ENCODE assay signal across 13 cellular contexts in the genomic region with DNA sequence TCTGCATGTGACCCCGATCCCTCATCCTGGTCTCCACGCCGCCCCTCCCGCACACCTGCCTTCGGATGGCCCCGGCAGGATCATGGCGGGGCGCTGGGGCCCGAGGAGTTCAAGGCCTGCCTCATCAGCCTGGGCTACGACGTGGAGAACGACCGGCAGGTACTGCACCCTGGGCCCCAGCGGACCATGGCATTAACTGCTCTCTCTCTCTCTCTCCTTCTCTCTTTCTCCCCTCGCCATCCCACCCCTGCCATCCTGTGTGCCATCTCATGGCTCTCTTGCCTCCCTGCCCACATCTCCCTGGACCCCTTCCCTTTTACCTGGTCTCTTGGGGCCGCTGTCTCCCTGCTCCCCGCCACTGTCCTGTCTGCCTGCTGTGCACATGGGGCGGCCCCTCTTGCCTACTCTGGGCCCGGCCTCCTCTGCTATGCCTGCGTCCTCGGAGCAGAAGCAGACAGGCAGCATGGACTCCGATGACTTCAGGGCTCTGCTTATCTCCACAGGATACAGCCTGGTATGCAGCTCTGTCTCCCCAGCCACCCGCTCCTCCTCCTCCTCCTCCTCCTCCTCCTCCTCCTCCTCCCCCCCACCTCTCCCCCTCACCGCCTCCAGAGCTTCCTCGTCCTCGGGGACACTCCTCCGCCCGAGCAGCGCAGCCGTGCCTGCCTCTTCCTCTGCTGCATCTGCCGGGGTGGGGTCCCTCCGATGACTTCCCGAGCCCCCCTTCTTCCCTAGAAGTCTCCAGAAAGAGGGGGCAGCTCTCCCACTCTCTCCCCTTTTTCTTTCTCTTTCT. TPM values are rescaled to one million over a fixed set of nuclear protein-coding genes. Genes with fewer than 3 reads are reported as not detected.
DNase-seq lines count a peak whose midpoint lies in the region; ATAC-seq, FAIRE-seq and TF ChIP-seq lines count a peak whose summit lies in the region.
"Had no signal": no experiment of that assay in that cellular context is flagged by ENCODE, and none has a peak within 500 bp of the region (broad histone marks: within the 10 kb centered on the region; RNA-seq: fewer than 3 reads in every experiment).

No MANE protein-coding gene starts in this region.

- no peaks in the 10 kb centered on the region for H3K4me1 ChIP-seq in Caco-2
- H3K4me1 ChIP-seq in K562 (replicated peaks in 1 of 2; ENCODE audit: control insufficient read depth in 2 of 2, insufficient read depth in 2 of 2, low read length in 2 of 2), result peaks cover 11 to 50% of the 10 kb centered on the region in 2 experiments
- H3K4me1 ChIP-seq in prostate gland (replicated peaks), result no peaks in the 10 kb centered on the region
- H3K4me1 ChIP-seq in naive thymus-derived CD4-positive, alpha-beta T cell (ENCODE audit: control insufficient read depth in 2 of 2, insufficient read depth in 2 of 2, low read length in 2 of 2), result no peaks in the 10 kb centered on the region
- H3K4me1 ChIP-seq: BE2C had no signal

- no peaks in the 10 kb centered on the region for H3K79me2 ChIP-seq in K562 (ENCODE audit: control insufficient read depth, insufficient read depth, low read length)

- no peak for TF ChIP-seq CTCF in Caco-2 (IDR thresholded peaks at IDR 0.05; ENCODE audit: insufficient read depth in 1 of 2, low read depth in 1 of 2, low read length in 1 of 2, severe bottlenecking in 1 of 2, unreplicated experiment in 1 of 2)
- TF ChIP-seq CTCF in K562 (IDR thresholded peaks at IDR 0.05 in 2 of 3, conservative IDR thresholded peaks at IDR 0.05 in 1 of 3; ENCODE audit: insufficient read depth in 2 of 3, low read depth in 1 of 3, low read length in 3 of 3), result no peak
- TF ChIP-seq CTCF in prostate gland (IDR thresholded peaks at IDR 0.05), result no peak

- TF ChIP-seq POLR2A in K562 (conservative IDR thresholded peaks at IDR 0.05) (0 out of 2 replicates have a peak, but pooled peaks have one; percentile 33), prostate gland (IDR thresholded peaks at IDR 0.05) (no peak)

- H3K27me3 Mint-ChIP-seq in Caco-2 (ENCODE audit: insufficient read depth, unreplicated experiment), result no peaks in the 10 kb centered on the region
- peaks cover 7 to 23% (median 18%) of the 10 kb centered on the region in 3 donors for H3K27me3 Mint-ChIP-seq in immature natural killer cell (ENCODE audit: low read depth in 3 of 3)
- H3K27me3 Mint-ChIP-seq in naive thymus-derived CD4-positive, alpha-beta T cell, result no peaks in the 10 kb centered on the region
- H3K27me3 Mint-ChIP-seq: T-helper 17 cell had no signal

- H3K9me3 Mint-ChIP-seq in Caco-2 (ENCODE audit: unreplicated experiment) (no peaks in the 10 kb centered on the region), immature natural killer cell (no peaks in the 10 kb centered on the region)
- H3K9me3 Mint-ChIP-seq in naive thymus-derived CD4-positive, alpha-beta T cell, result no peaks in the 10 kb centered on the region

- no peak overlapping the region for H3K4me3 ChIP-seq in Caco-2 (ENCODE audit: low read depth, low read length)
- H3K4me3 ChIP-seq in K562, result no peak overlapping the region
- no peak overlapping the region for H3K4me3 ChIP-seq in prostate gland
- no peak overlapping the region for H3K4me3 ChIP-seq in naive thymus-derived CD4-positive, alpha-beta T cell (ENCODE audit: low read length)

- no peak for TF ChIP-seq RAD21 in K562 (CRISPR knock-in tag; conservative IDR thresholded peaks at IDR 0.05 in 1 of 2, IDR thresholded peaks at IDR 0.05 in 1 of 2)

- no peak overlapping the region for H2AFZ ChIP-seq in K562 (ENCODE audit: low read depth, low read length)

- in situ Hi-C loops in K562 (cut with MboI), result no loop called here

- FAIRE-seq in K562 (lab: Jason Lieb, UNC), result peak; percentile 83

- H3K27me3 ChIP-seq in Caco-2 (replicated peaks; ENCODE audit: control insufficient read depth, insufficient read depth, low read length), result no peaks in the 10 kb centered on the region
- H3K27me3 ChIP-seq in K562 (ENCODE audit: control insufficient read depth in 2 of 2, insufficient read depth in 2 of 2, low read length in 2 of 2), result no peaks in the 10 kb centered on the region
- no peaks in the 10 kb centered on the region for H3K27me3 ChIP-seq in prostate gland (replicated peaks; ENCODE audit: insufficient read depth)
- no peaks in the 10 kb centered on the region for H3K27me3 ChIP-seq in naive thymus-derived CD4-positive, alpha-beta T cell (ENCODE audit: control insufficient read depth in 2 of 2, insufficient read depth in 2 of 2, low read length in 2 of 2)
- H3K27me3 ChIP-seq: BE2C had no signal

- peak overlapping the region; percentile 16 for H3K4me2 ChIP-seq in K562 (ENCODE audit: insufficient read depth, low read length)

- WGBS in K562 (ENCODE audit: insufficient coverage, low coverage, missing lambda C conversion rate), result 60% methylated on average over 25 of the region's 33 CpGs
- WGBS in prostate gland, result 77% methylated on average over 33 of the region's 33 CpGs

- peak overlapping the region; percentile 4 for H3K27ac Mint-ChIP-seq in Caco-2 (ENCODE audit: unreplicated experiment)
- peak overlapping the region; percentile 17 to 96 (median 76) for H3K27ac Mint-ChIP-seq in immature natural killer cell
- peak overlapping the region in 1 of 9 donors; percentile 49 for H3K27ac Mint-ChIP-seq in naive thymus-derived CD4-positive, alpha-beta T cell
- H3K27ac Mint-ChIP-seq: T-helper 17 cell had no signal

- BruUV-seq in Caco-2 (replicated peaks; lab: Mats Ljungman, UMichigan) (no TSS peak), K562 (replicated peaks; lab: Mats Ljungman, UMichigan) (no TSS peak)

- peaks cover 9% of the 10 kb centered on the region for H3K36me3 ChIP-seq in Caco-2 (ENCODE audit: control insufficient read depth, insufficient read depth, low read length)
- H3K36me3 ChIP-seq in K562 (ENCODE audit: control insufficient read depth, insufficient read depth, low read length), result peaks cover 85% of the 10 kb centered on the region; the same call in 2 of the 3 replicates
- peaks cover 36 to 56% of the 10 kb centered on the region in 2 donors for H3K36me3 ChIP-seq in prostate gland
- H3K36me3 ChIP-seq in naive thymus-derived CD4-positive, alpha-beta T cell (ENCODE audit: control insufficient read depth in 2 of 3, insufficient read depth in 3 of 3, low read length in 3 of 3), result peaks cover 0 to 38% (median 0%) of the 10 kb centered on the region in 3 experiments

- no peaks in the 10 kb centered on the region for H3K9me3 ChIP-seq in Caco-2
- no peaks in the 10 kb centered on the region for H3K9me3 ChIP-seq in K562 (replicated peaks; ENCODE audit: control insufficient read depth, insufficient read depth, low read depth, low read length)
- no peaks in the 10 kb centered on the region for H3K9me3 ChIP-seq in prostate gland
- H3K9me3 ChIP-seq in naive thymus-derived CD4-positive, alpha-beta T cell (ENCODE audit: control insufficient read depth in 2 of 3, low read length in 3 of 3), result no peaks in the 10 kb centered on the region
- H3K9me3 ChIP-seq: BE2C had no signal

- peak overlapping the region in 1 of 2 experiments; percentile 84; a peak in 2 of 4 replicates for H3K9ac ChIP-seq in K562 (ENCODE audit: insufficient read depth in 1 of 2, low read depth in 2 of 2, low read length in 2 of 2)

- H3K9me1 ChIP-seq in K562 (ENCODE audit: control insufficient read depth, insufficient read depth, low read length), result no peaks in the 10 kb centered on the region

- CTCF ChIA-PET in Caco-2 (lab: Charles Lee), result interaction anchor here (0.7 kb wide), 1 partner anchor 202 kb away, joined by 4 read pairs; no protein-coding TSS in a partner anchor
- CTCF ChIA-PET in K562 (lab: Yijun Ruan, JAX; ENCODE audit: low intra/inter-chr PET ratio), result interaction anchor here (2.9 kb wide), 1 partner anchor 202 kb away, joined by 12 read pairs; the partner anchor contains the start of genes MRPS12 and SARS2
- CTCF ChIA-PET in naive thymus-derived CD4-positive, alpha-beta T cell (lab: Charles Lee), result no interaction called here

- H4K20me1 ChIP-seq in K562 (replicated peaks; ENCODE audit: control insufficient read depth, insufficient read depth, low read length), result 0 out of 2 replicates have a peak, but pooled peaks cover 3% of the 10 kb centered on the region

- no peak for DNase-seq in Caco-2
- DNase-seq in K562 (ENCODE audit: extremely low read depth in 1 of 4, low spot score in 3 of 4), result peak; percentile 69 to 89 (median 80)
- DNase-seq in immature natural killer cell, result no peak
- peak; percentile 5 for DNase-seq in prostate gland (ENCODE audit: low spot score)
- no peak for DNase-seq in naive thymus-derived CD4-positive, alpha-beta T cell
- DNase-seq: BE2C; central memory CD4-positive, alpha-beta T cell; foreskin melanocyte; NCI-H1105 treated with DMSO at 0.1 percent for 48 hours; T-helper 17 cell had no signal

- peaks cover 27% of the 10 kb centered on the region for H3K4me1 Mint-ChIP-seq in Caco-2 (ENCODE audit: low read depth, unreplicated experiment)
- peaks cover 58 to 61% of the 10 kb centered on the region in 2 donors for H3K4me1 Mint-ChIP-seq in immature natural killer cell
- peaks cover 0 to 24% (median 5%) of the 10 kb centered on the region in 7 donors for H3K4me1 Mint-ChIP-seq in naive thymus-derived CD4-positive, alpha-beta T cell

- H3K36me3 Mint-ChIP-seq in Caco-2 (ENCODE audit: insufficient read depth, unreplicated experiment), result peaks cover 100% of the 10 kb centered on the region
- peaks cover 4 to 21% (median 9%) of the 10 kb centered on the region in 3 donors for H3K36me3 Mint-ChIP-seq in immature natural killer cell
- H3K36me3 Mint-ChIP-seq in naive thymus-derived CD4-positive, alpha-beta T cell, result peaks cover 0 to 14% (median 0%) of the 10 kb centered on the region in 5 donors

- POLR2A ChIA-PET in Caco-2 (lab: Charles Lee), result interaction anchor here (0.5 kb wide), 1 partner anchor 42 kb away, joined by 9 read pairs; no protein-coding TSS in a partner anchor
- POLR2A ChIA-PET in K562 (lab: Yijun Ruan, JAX), result no interaction called here
- POLR2A ChIA-PET in naive thymus-derived CD4-positive, alpha-beta T cell (lab: Charles Lee), result no interaction called here

- H3K4me3 Mint-ChIP-seq in Caco-2 (ENCODE audit: unreplicated experiment) (no peak overlapping the region), immature natural killer cell (peak overlapping the region in 4 of 5 donors; percentile 13 to 40 (median 17))
- H3K4me3 Mint-ChIP-seq in naive thymus-derived CD4-positive, alpha-beta T cell, result no peak overlapping the region
- H3K4me3 Mint-ChIP-seq: T-helper 17 cell had no signal

- H3K27ac ChIP-seq in K562 (ENCODE audit: extremely low read depth, low read depth, low read length), result peak overlapping the region; percentile 46; the same call in 2 of the 3 replicates
- no peak overlapping the region for H3K27ac ChIP-seq in prostate gland
- H3K27ac ChIP-seq in naive thymus-derived CD4-positive, alpha-beta T cell (ENCODE audit: low read depth, low read length), result no peak overlapping the region

- peak; percentile 83 for ATAC-seq in K562
- ATAC-seq in HG03280 (IDR thresholded peaks at IDR 0.05; ENCODE audit: unreplicated experiment), result no peak
- ATAC-seq in naive thymus-derived CD4-positive, alpha-beta T cell, result no peak
- no peak for ATAC-seq in HG02884 (IDR thresholded peaks at IDR 0.05; ENCODE audit: unreplicated experiment)
- ATAC-seq in HG03354 (IDR thresholded peaks at IDR 0.05; ENCODE audit: poor library complexity, severe bottlenecking, unreplicated experiment), result no peak
- ATAC-seq: T-helper 17 cell had no signal

- intact Hi-C loops in Caco-2 (cut with micrococcal nuclease; ENCODE audit: unreplicated experiment) (no loop called here), K562 (cut with micrococcal nuclease) (loop anchor here (2.0 to 5.0 kb wide), 2 partner anchors 51 to 91 kb away; no protein-coding TSS in a partner anchor), prostate gland (cut with DNase I) (loop anchor here (10.0 kb wide), 1 partner anchor 107 kb away; the partner anchor contains the start of gene ECH1)
- intact Hi-C loops in naive thymus-derived CD4-positive, alpha-beta T cell (cut with micrococcal nuclease), result loop anchor here in 1 of 2 donors (2.0 kb wide), 1 partner anchor 91 kb away; no protein-coding TSS in a partner anchor

- TF ChIP-seq EP300 in K562 (IDR thresholded peaks at IDR 0.05; ENCODE audit: low read length), result peak; percentile 14; the same call in 1 of the 2 replicates

RNA-seq across cellular contexts. Expression of gene CAPN12, which starts 16.2 kb away (rescaled TPM):
- total RNA-seq in Caco-2 (2022), result 8.8 and 11.0 TPM in 2 replicates
- 21.8 and 34.6 TPM in 2 replicates for total RNA-seq in K562 (2011; cell fraction: chromatin; rRNA removed; ENCODE audit: low replicate concordance)
- total RNA-seq in K562 (2011; cell fraction: nucleolus; rRNA removed), result 22.1 and 24.8 TPM in 2 replicates
- total RNA-seq in K562 (2011; cell fraction: nucleoplasm; rRNA removed), result 16.0 and 28.2 TPM in 2 replicates
- total RNA-seq in K562 (2014; rRNA removed), result 1.6 and 3.1 TPM in 2 replicates
- total RNA-seq in K562 (2014; rRNA removed; fragmentation: Illumina TruSeq; extraction: Trizol), result 0.89 and 1.2 TPM in 2 replicates
- total RNA-seq in K562 (2015; rRNA removed; fragmentation: Illumina TruSeq; extraction: Trizol), result 0.83 and 0.87 TPM in 2 replicates
- total RNA-seq in K562 (2021), result 3.7 and 4.8 TPM in 2 replicates
- polyA plus RNA-seq in K562 (2011; rRNA removed), result 6.8 and 14.8 TPM in 2 replicates
- polyA plus RNA-seq in K562 (2011; cell fraction: cytosol; rRNA removed), result 11.9 and 13.7 TPM in 2 replicates
- 61.9 and 73.0 TPM in 2 replicates for polyA plus RNA-seq in K562 (2011; cell fraction: nucleus; rRNA removed)
- polyA plus RNA-seq in K562 (2012), result 2.9 and 8.2 TPM in 2 replicates
- polyA plus RNA-seq in K562 (2014; fragmentation: Illumina TruSeq; extraction: Trizol), result 3.4 and 4.7 TPM in 2 replicates
- 1 to 10 TPM in 1 of 2 experiments, under 1 TPM in 1; 0.84 to 1.0 TPM for polyA plus RNA-seq in K562 (2014; fragmentation: Nextera tagmentation; extraction: Ambion mirVana)
- 5.6 and 7.0 TPM in 2 replicates for polyA plus RNA-seq in K562 (2014; rRNA removed)
- 1.2 and 1.3 TPM in 2 replicates for polyA minus RNA-seq in K562 (2011; rRNA and poly(A)+ RNA removed)
- polyA minus RNA-seq in K562 (2011; cell fraction: cytosol; rRNA and poly(A)+ RNA removed), result 2.8 and 4.4 TPM in 2 replicates
- polyA minus RNA-seq in K562 (2011; cell fraction: nucleus; rRNA and poly(A)+ RNA removed), result 5.1 and 7.3 TPM in 2 replicates
- 10 to 100 TPM; 25.7 to 72.8 (median 55.1) TPM for polyA plus RNA-seq in immature natural killer cell
- 1 to 10 TPM; 2.3 to 6.0 TPM for total RNA-seq in prostate gland
- total RNA-seq in naive thymus-derived CD4-positive, alpha-beta T cell, result 1 to 10 TPM; 2.5 to 5.1 (median 2.7) TPM
- polyA plus RNA-seq in naive thymus-derived CD4-positive, alpha-beta T cell, result under 1 TPM in 1 of 2 donors, not detected in 1; 0.84 TPM

RNA-seq across cellular contexts. Expression of gene LGALS7, which starts 45.3 kb away (rescaled TPM):
- total RNA-seq in Caco-2 (2022), result not detected in 2 replicates
- not detected in 2 replicates for total RNA-seq in K562 (2011; cell fraction: chromatin; rRNA removed; ENCODE audit: low replicate concordance)
- total RNA-seq in K562 (2011; cell fraction: nucleolus; rRNA removed), result not detected in 2 replicates
- not detected in 2 replicates for total RNA-seq in K562 (2011; cell fraction: nucleoplasm; rRNA removed)
- not detected in 2 replicates for total RNA-seq in K562 (2014; rRNA removed)
- not detected in 2 replicates for total RNA-seq in K562 (2014; rRNA removed; fragmentation: Illumina TruSeq; extraction: Trizol)
- not detected in 2 replicates for total RNA-seq in K562 (2015; rRNA removed; fragmentation: Illumina TruSeq; extraction: Trizol)
- not detected in 2 replicates for total RNA-seq in K562 (2021)
- not detected in 2 replicates for polyA plus RNA-seq in K562 (2011; rRNA removed)
- polyA plus RNA-seq in K562 (2011; cell fraction: cytosol; rRNA removed), result not detected in 2 replicates
- not detected in 2 replicates for polyA plus RNA-seq in K562 (2011; cell fraction: nucleus; rRNA removed)
- not detected in 2 replicates for polyA plus RNA-seq in K562 (2012)
- polyA plus RNA-seq in K562 (2014; fragmentation: Illumina TruSeq; extraction: Trizol), result not detected in 2 replicates
- polyA plus RNA-seq in K562 (2014; fragmentation: Nextera tagmentation; extraction: Ambion mirVana), result not detected
- not detected in 2 replicates for polyA plus RNA-seq in K562 (2014; rRNA removed)
- not detected in 2 replicates for polyA minus RNA-seq in K562 (2011; rRNA and poly(A)+ RNA removed)
- not detected in 2 replicates for polyA minus RNA-seq in K562 (2011; cell fraction: cytosol; rRNA and poly(A)+ RNA removed)
- not detected in 2 replicates for polyA minus RNA-seq in K562 (2011; cell fraction: nucleus; rRNA and poly(A)+ RNA removed)
- not detected for polyA plus RNA-seq in immature natural killer cell
- not detected for total RNA-seq in prostate gland
- not detected for total RNA-seq in naive thymus-derived CD4-positive, alpha-beta T cell
- polyA plus RNA-seq in naive thymus-derived CD4-positive, alpha-beta T cell, result not detected
- total RNA-seq: T-helper 17 cell had no signal

Comparison
In these comparisons a context has a peak if more than half of its experiments do, and no peak if none do; other contexts are left out.
1. DNase-seq: peak in K562 (4 of 4) and prostate gland (single experiment); none in Caco-2 (0 of 2), immature natural killer cell (0 of 3) and naive thymus-derived CD4-positive, alpha-beta T cell (0 of 9).
2. H3K4me3 Mint-ChIP-seq: peak in immature natural killer cell (4 of 5); none in Caco-2 (single experiment) and naive thymus-derived CD4-positive, alpha-beta T cell (0 of 10).